28 cellular contexts compared by ENCODE assay signal in genomic region chr19:32053366-32053765, GRCh38.
"Had no signal": no experiment of that assay in that cellular context is flagged by ENCODE, and none has a peak within 500 bp of the region (broad histone marks: within the 10 kb centered on the region; RNA-seq: fewer than 3 reads in every experiment).

No MANE protein-coding gene starts in this region.

- H3K36me3 ChIP-seq: cardiac muscle cell, colonic mucosa had no signal

- H3K9me3 ChIP-seq: body of pancreas, colonic mucosa had no signal

- ATAC-seq: activated CD4-positive, alpha-beta T cell treated with anti-CD3 and anti-CD28 coated beads for 36 hours; activated CD8-positive, alpha-beta T cell treated with anti-CD3 and anti-CD28 coated beads for 36 hours; activated T-cell treated with anti-CD3 and anti-CD28 coated beads, Interleukin-2, amount 50 U/mL, for 4 hours; activated T-helper 17 cell treated with anti-CD3 and anti-CD28 coated beads, Interleukin-2, amount 50 U/mL, for 72 hours; body of pancreas had no signal

- DNase-seq: activated CD4-positive, alpha-beta T cell treated with anti-CD3 and anti-CD28 coated beads for 36 hours; activated CD4-positive, alpha-beta T cell treated with anti-CD3 and anti-CD28 coated beads, Interleukin-2, amount 50 U/mL, for 1 hour; activated CD4-positive, alpha-beta T cell treated with anti-CD3 and anti-CD28 coated beads, Interleukin-2, amount 50 U/mL, for 48 hours; activated CD4-positive, CD25-positive, alpha-beta regulatory T cell; activated CD4-positive, CD25-positive, alpha-beta regulatory T cell treated with anti-CD3 and anti-CD28 coated beads, Interleukin-2, amount 50 U/mL, for 72 hours; activated CD8-positive, alpha-beta memory T cell treated with anti-CD3 and anti-CD28 coated beads for 24 hours; activated CD8-positive, alpha-beta T cell treated with anti-CD3 and anti-CD28 coated beads for 36 hours; activated effector memory CD4-positive, alpha-beta T cell treated with Interleukin-2 at 50 U/mL for 16 hours; activated gamma-delta T cell treated with Interleukin-2 at 50 U/mL for 16 hours; activated naive CD4-positive, alpha-beta T cell treated with anti-CD3 and anti-CD28 coated beads, Interleukin-2, amount 50 U/mL, for 16 hours; activated naive CD4-positive, alpha-beta T cell treated with Interleukin-2 at 50 U/mL for 16 hours; activated T-cell treated with anti-CD3 and anti-CD28 coated beads, Interleukin-2, amount 50 U/mL, for 4 hours; amniotic stem cell; body of pancreas; central memory CD4-positive, alpha-beta T cell; cerebellar nuclear complex; colonic mucosa; effector CD8-positive, alpha-beta T cell; foreskin fibroblast; head of caudate nucleus; T-helper 2 cell had no signal

- H3K27me3 ChIP-seq: body of pancreas, cardiac muscle cell, colonic mucosa had no signal

- H3K27ac ChIP-seq: body of pancreas, cardiac muscle cell, colonic mucosa, epithelial cell of prostate had no signal

- H3K4me1 ChIP-seq: body of pancreas, colonic mucosa had no signal

- H3K4me3 ChIP-seq: body of pancreas, cardiac muscle cell, colonic mucosa had no signal

- FAIRE-seq: astrocyte, endometrium, endothelial cell of umbilical vein, frontal cortex had no signal
